In the genomic region with DNA sequence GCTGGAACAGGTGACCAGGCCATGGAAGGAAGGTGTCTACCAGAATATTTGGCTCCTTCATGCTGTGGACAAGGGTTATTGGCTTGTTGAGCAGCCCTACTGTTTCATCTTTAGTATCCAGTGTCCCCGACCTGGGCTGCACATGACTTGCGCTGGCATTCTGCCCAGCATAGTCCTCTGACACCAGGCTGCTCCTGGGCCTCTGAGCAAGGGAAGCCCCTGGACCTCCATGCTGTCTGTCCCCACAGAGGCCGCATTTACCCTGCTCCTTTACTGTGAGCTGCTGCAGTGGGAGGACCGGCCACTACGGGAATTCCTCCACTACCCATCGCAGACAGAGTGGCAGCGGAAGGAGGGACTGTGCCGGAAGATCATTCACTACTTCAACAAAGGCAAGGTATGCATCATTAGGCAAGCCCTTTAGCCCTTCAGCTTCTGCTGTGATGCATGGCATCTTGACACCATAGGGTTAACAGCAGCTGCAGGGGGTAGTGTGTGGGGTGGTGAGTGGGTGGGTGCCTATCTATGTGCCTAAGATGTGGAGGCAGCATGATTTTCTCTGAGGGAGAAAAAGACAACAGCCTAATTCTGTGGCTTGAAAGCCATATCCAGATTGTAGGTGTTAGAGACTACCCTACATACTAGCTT, we compare ENCODE assay signal across 11 cellular contexts. TPM values are rescaled to one million over a fixed set of nuclear protein-coding genes. Genes with fewer than 3 reads are reported as not detected.
DNase-seq lines count a peak whose midpoint lies in the region; ATAC-seq, FAIRE-seq and TF ChIP-seq lines count a peak whose summit lies in the region.
"Had no signal": no experiment of that assay in that cellular context is flagged by ENCODE, and none has a peak within 500 bp of the region (broad histone marks: within the 10 kb centered on the region; RNA-seq: fewer than 3 reads in every experiment).

No MANE protein-coding gene starts in this region.

- intact Hi-C loops in lower lobe of right lung (cut with DNase I) = no loop called here
- intact Hi-C loops in vagina (cut with DNase I) = no loop called here
- intact Hi-C loops in pancreas (cut with DNase I) = no loop called here

- H3K4me3 ChIP-seq in lower lobe of right lung (no peak overlapping the region), vagina (no peak overlapping the region), pancreas (no peak overlapping the region)

- H3K27ac ChIP-seq in lower lobe of right lung (peak overlapping the region; percentile 48), vagina (no peak overlapping the region), pancreas (no peak overlapping the region)
- H3K27ac ChIP-seq: parathyroid adenoma had no signal

- TF ChIP-seq CTCF in lower lobe of right lung (IDR thresholded peaks at IDR 0.05) = no peak
- TF ChIP-seq CTCF in vagina (IDR thresholded peaks at IDR 0.05) = no peak
- TF ChIP-seq CTCF in pancreas (IDR thresholded peaks at IDR 0.05) = no peak

- H3K36me3 ChIP-seq in lower lobe of right lung (no peaks in the 10 kb centered on the region), vagina (no peaks in the 10 kb centered on the region), pancreas (no peaks in the 10 kb centered on the region)

- no peak for TF ChIP-seq POLR2A in vagina (IDR thresholded peaks at IDR 0.05)

- FAIRE-seq in pancreas (lab: Jason Lieb, UNC) = no peak
- FAIRE-seq: TTC549 had no signal

- peaks cover 10% of the 10 kb centered on the region for H3K4me1 ChIP-seq in lower lobe of right lung
- peaks cover 14% of the 10 kb centered on the region for H3K4me1 ChIP-seq in vagina
- no peaks in the 10 kb centered on the region for H3K4me1 ChIP-seq in pancreas

- WGBS in pancreas, 2 donors = 82 to 89% methylated on average over 8 of the region's 8 CpGs

- peak; percentile 40 for DNase-seq in activated CD8-positive, alpha-beta memory T cell treated with anti-CD3 and anti-CD28 coated beads for 24 hours
- DNase-seq in activated CD8-positive, alpha-beta memory T cell treated with anti-CD3 and anti-CD28 coated beads, Interleukin-2, amount 50 U/mL, for 4 hours = no peak
- DNase-seq in dermis microvascular lymphatic vessel endothelial cell (ENCODE audit: low read depth in 2 of 2) (peak; percentile 35 to 58), lower lobe of right lung (no peak), vagina (ENCODE audit: extremely low spot score in 2 of 2) (peak; percentile 64 to 82), NCI-H2081 (lab: John Stamatoyannopoulos, UW) (no peak), NOMO-1 treated with DMSO at 0.1 percent for 48 hours (lab: John Stamatoyannopoulos, UW; ENCODE audit: unreplicated experiment) (no peak), pancreas (no peak)
- DNase-seq: NCI-H1092 had no signal

- H3K9me3 ChIP-seq in lower lobe of right lung (no peaks in the 10 kb centered on the region), vagina (no peaks in the 10 kb centered on the region), pancreas (no peaks in the 10 kb centered on the region)

- H3K27me3 ChIP-seq in lower lobe of right lung (ENCODE audit: low read depth) (no peaks in the 10 kb centered on the region), vagina (no peaks in the 10 kb centered on the region), pancreas (no peaks in the 10 kb centered on the region)

- ATAC-seq in lower lobe of right lung (no peak), pancreas (no peak)

RNA-seq across cellular contexts. Expression of gene MANF, which starts 44.0 kb away (rescaled TPM):
- 60.7 and 75.7 TPM in 2 replicates for total RNA-seq in dermis microvascular lymphatic vessel endothelial cell
- total RNA-seq in lower lobe of right lung = 59.8 TPM
- total RNA-seq in vagina = 42.2 TPM
- total RNA-seq in pancreas = 10 to 100 TPM; 30.6 to 62.2 (median 51.6) TPM
- 10 to 100 TPM; 34.1 to 74.4 TPM for polyA plus RNA-seq in pancreas

RNA-seq across cellular contexts. Expression of gene RBM15B, which starts 50.0 kb away (rescaled TPM):
- 27.2 and 38.3 TPM in 2 replicates for total RNA-seq in dermis microvascular lymphatic vessel endothelial cell
- total RNA-seq in lower lobe of right lung = 24.3 TPM
- 20.6 TPM for total RNA-seq in vagina
- 10 to 100 TPM; 12.6 to 19.0 (median 17.7) TPM for total RNA-seq in pancreas
- 1 to 10 TPM; 6.4 to 8.9 TPM for polyA plus RNA-seq in pancreas

Comparison
In these comparisons a context has a peak if more than half of its experiments do, and no peak if none do; other contexts are left out.
1. DNase-seq: peak in activated CD8-positive, alpha-beta memory T cell treated with anti-CD3 and anti-CD28 coated beads for 24 hours (single experiment), dermis microvascular lymphatic vessel endothelial cell (2 of 2) and vagina (2 of 2); none in activated CD8-positive, alpha-beta memory T cell treated with anti-CD3 and anti-CD28 coated beads, Interleukin-2, amount 50 U/mL, for 4 hours (single experiment), lower lobe of right lung (single experiment), NCI-H2081 (0 of 2), NOMO-1 treated with DMSO at 0.1 percent for 48 hours (single experiment) and pancreas (0 of 6).